Comparison of ENCODE assay signal across 2 cellular contexts in genomic region chr4:91228659-91229058, GRCh38.
TF ChIP-seq lines count a peak whose summit lies in the region.

No MANE protein-coding gene starts in this region.

TF ChIP-seq in SK-N-SH treated with all-trans-retinoic acid at 6 μM for 48 hours, 23 proteins besides CTCF, POLR2A, EP300 and RAD21 (continued from another document):
- TF ChIP-seq, protein P1, sequence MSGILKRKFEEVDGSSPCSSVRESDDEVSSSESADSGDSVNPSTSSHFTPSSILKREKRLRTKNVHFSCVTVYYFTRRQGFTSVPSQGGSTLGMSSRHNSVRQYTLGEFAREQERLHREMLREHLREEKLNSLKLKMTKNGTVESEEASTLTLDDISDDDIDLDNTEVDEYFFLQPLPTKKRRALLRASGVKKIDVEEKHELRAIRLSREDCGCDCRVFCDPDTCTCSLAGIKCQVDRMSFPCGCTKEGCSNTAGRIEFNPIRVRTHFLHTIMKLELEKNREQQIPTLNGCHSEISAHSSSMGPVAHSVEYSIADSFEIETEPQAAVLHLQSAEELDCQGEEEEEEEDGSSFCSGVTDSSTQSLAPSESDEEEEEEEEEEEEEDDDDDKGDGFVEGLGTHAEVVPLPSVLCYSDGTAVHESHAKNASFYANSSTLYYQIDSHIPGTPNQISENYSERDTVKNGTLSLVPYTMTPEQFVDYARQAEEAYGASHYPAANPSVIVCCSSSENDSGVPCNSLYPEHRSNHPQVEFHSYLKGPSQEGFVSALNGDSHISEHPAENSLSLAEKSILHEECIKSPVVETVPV (CRISPR knock-in tag; IDR thresholded peaks at IDR 0.05): no peak
- TF ChIP-seq BACH2 (CRISPR knock-in tag; IDR thresholded peaks at IDR 0.05; ENCODE audit: borderline replicate concordance) (no peak), ISL1 (CRISPR knock-in tag; IDR thresholded peaks at IDR 0.05) (no peak), OSR1 (CRISPR knock-in tag; IDR thresholded peaks at IDR 0.05) (no peak), ZFP3 (CRISPR knock-in tag; IDR thresholded peaks at IDR 0.05) (no peak), GLIS3 (CRISPR knock-in tag; IDR thresholded peaks at IDR 0.05) (no peak), ZNF8 (CRISPR knock-in tag; IDR thresholded peaks at IDR 0.05) (no peak), PPARA (CRISPR knock-in tag; IDR thresholded peaks at IDR 0.05; ENCODE audit: borderline replicate concordance) (no peak), ESRRG (CRISPR knock-in tag; IDR thresholded peaks at IDR 0.05) (no peak)
- TF ChIP-seq, protein P2, sequence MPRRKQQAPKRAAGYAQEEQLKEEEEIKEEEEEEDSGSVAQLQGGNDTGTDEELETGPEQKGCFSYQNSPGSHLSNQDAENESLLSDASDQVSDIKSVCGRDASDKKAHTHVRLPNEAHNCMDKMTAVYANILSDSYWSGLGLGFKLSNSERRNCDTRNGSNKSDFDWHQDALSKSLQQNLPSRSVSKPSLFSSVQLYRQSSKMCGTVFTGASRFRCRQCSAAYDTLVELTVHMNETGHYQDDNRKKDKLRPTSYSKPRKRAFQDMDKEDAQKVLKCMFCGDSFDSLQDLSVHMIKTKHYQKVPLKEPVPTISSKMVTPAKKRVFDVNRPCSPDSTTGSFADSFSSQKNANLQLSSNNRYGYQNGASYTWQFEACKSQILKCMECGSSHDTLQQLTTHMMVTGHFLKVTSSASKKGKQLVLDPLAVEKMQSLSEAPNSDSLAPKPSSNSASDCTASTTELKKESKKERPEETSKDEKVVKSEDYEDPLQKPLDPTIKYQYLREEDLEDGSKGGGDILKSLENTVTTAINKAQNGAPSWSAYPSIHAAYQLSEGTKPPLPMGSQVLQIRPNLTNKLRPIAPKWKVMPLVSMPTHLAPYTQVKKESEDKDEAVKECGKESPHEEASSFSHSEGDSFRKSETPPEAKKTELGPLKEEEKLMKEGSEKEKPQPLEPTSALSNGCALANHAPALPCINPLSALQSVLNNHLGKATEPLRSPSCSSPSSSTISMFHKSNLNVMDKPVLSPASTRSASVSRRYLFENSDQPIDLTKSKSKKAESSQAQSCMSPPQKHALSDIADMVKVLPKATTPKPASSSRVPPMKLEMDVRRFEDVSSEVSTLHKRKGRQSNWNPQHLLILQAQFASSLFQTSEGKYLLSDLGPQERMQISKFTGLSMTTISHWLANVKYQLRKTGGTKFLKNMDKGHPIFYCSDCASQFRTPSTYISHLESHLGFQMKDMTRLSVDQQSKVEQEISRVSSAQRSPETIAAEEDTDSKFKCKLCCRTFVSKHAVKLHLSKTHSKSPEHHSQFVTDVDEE (CRISPR knock-in tag; IDR thresholded peaks at IDR 0.05): no peak

TF ChIP-seq in H1, 55 proteins besides CTCF, POLR2A, EP300 and RAD21 (continued from another document):
- TF ChIP-seq CREB1 (IDR thresholded peaks at IDR 0.05): no peak
- no peak for TF ChIP-seq TAF7 (optimal IDR thresholded peaks at IDR 0.05; ENCODE audit: borderline replicate concordance, low read depth, low read length)
- TF ChIP-seq CHD7 (IDR thresholded peaks at IDR 0.05; ENCODE audit: insufficient replicate concordance, low read length): no peak
